ENCODE assay signal across 20 cellular contexts in the genomic region with DNA sequence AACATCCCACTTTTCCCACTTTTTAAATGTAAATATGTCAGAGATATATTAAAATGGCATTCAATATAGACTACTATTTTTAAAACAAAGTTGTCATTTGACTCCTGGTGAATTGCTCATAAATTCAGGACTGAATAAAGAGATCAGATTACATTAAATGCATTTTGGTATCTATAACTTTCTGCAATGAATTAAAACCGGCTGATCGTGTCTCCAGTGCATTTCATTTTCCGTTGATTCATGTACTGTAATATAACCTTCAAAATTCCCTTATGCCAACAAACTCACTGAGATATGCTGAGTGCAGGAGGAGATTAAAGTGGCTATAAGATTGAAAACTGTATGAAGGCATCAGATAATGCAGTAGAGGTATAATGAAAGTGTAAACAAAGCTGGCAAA.
"Had no signal": no experiment of that assay in that cellular context is flagged by ENCODE, and none has a peak within 500 bp of the region (broad histone marks: within the 10 kb centered on the region; RNA-seq: fewer than 3 reads in every experiment).

No MANE protein-coding gene starts in this region.

- DNase-seq: cortex of kidney; effector memory CD4-positive, alpha-beta T cell; foreskin melanocyte; head of caudate nucleus; kidney; left cardiac atrium; left ventricle myocardium inferior; lower lobe of right lung; midbrain; nucleus accumbens; pancreas; right cardiac atrium; small intestine; stimulated activated CD4-positive, alpha-beta T cell treated with anti-CD3 and anti-CD28 coated beads, Interleukin-2, amount 100 ng/mL, for 48 hours; stimulated activated CD8-positive, alpha-beta memory T cell treated with anti-CD3 and anti-CD28 coated beads, Interleukin-4, amount 100 ng/mL, for 48 hours; stimulated activated naive CD8-positive, alpha-beta T cell treated with anti-CD3 and anti-CD28 coated beads, Interleukin-15, Interleukin-2, amounts not matched to agents 100 U/mL and 50 U/mL, for 24 hours; thyroid gland had no signal

- H2AFZ ChIP-seq: hepatocyte, neural progenitor cell had no signal

- H3K4me3 ChIP-seq: hepatocyte, left ventricle myocardium inferior, lower lobe of right lung, neural progenitor cell, pancreas, suprapubic skin, thyroid gland had no signal

- H3K9ac ChIP-seq: neural progenitor cell had no signal

- H3K4me1 ChIP-seq: left ventricle myocardium inferior, lower lobe of right lung, pancreas, suprapubic skin, thyroid gland had no signal

- H3K4me2 ChIP-seq: hepatocyte had no signal

- H3K9me3 ChIP-seq: pancreas, suprapubic skin, thyroid gland had no signal

- H3K36me3 ChIP-seq: left ventricle myocardium inferior, lower lobe of right lung, neural progenitor cell, pancreas, suprapubic skin, thyroid gland had no signal

- H3K27me3 ChIP-seq: hepatocyte, neural progenitor cell, pancreas, suprapubic skin, thyroid gland had no signal

- H3K27ac ChIP-seq: hepatocyte, left ventricle myocardium inferior, lower lobe of right lung, neural progenitor cell, pancreas, suprapubic skin, thyroid gland had no signal

- H3K79me2 ChIP-seq: hepatocyte had no signal
